8 cellular contexts compared by ENCODE assay signal in the genomic region with DNA sequence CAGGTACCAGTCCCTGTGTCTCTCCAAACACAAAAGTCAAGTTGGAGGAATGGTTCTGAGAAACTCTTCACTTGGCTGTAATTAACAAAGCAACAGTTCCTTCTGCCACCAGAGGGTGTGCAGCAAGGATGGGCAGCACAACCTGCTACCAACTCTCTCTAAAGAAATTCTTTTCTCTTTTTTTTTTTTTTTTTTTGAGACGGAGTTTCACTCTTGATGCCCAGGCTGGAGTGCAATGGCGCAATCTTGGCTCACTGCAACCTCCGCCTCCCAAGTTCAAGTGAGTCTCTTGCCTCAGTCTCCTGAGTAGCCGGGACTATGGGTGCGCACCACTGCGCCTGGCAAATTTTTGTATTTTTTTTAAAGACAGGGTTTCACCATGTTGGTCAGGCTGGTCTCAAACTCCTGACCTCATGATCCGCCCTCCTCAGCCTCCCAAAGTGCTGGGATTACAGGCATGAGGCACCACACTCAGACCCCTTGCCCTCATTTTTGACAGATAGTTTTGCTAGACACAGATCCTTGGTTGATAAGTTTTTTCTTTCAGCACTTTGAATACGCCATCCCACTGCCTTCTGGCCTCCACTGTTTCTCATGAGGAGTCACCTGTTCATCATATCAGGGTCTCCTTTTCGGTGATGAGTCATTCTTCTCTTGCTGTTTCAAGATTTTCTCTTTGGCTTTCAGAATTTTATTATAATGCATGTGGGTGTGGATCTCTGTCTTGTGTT. TPM values are rescaled to one million over a fixed set of nuclear protein-coding genes. Genes with fewer than 3 reads are reported as not detected.
DNase-seq lines count a peak whose midpoint lies in the region; ATAC-seq and TF ChIP-seq lines count a peak whose summit lies in the region.

No MANE protein-coding gene starts in this region.

- peak; percentile 22 to 34 for TF ChIP-seq CTCF in suprapubic skin (IDR thresholded peaks at IDR 0.05)

- DNase-seq in AG08396 (ENCODE audit: low spot score) (peak; percentile 25), H4 (ENCODE audit: low spot score) (peak; percentile 26), T-helper 2 cell (peak in 3 of 5 experiments; percentile 24 to 77 (median 28)), fibroblast of peridontal ligament (ENCODE audit: extremely low read depth) (peak; percentile 24), suprapubic skin (ENCODE audit: low spot score in 2 of 2) (no peak), sciatic nerve (ENCODE audit: low spot score) (no peak)

- no peaks in the 10 kb centered on the region for H3K27me3 ChIP-seq in suprapubic skin

- TF ChIP-seq POLR2A in suprapubic skin (IDR thresholded peaks at IDR 0.05) = no peak

- no peak overlapping the region for H3K4me3 ChIP-seq in suprapubic skin

- no peak for TF ChIP-seq EP300 in suprapubic skin (IDR thresholded peaks at IDR 0.05)

- peak overlapping the region; percentile 15 for H3K27ac ChIP-seq in suprapubic skin

- 68% methylated on average over 9 of the region's 9 CpGs for WGBS in suprapubic skin

- peaks cover 45% of the 10 kb centered on the region for H3K4me1 ChIP-seq in suprapubic skin

- intact Hi-C loops in sciatic nerve (cut with DNase I) = no loop called here

- no peaks in the 10 kb centered on the region for H3K36me3 ChIP-seq in suprapubic skin

- no peaks in the 10 kb centered on the region for H3K9me3 ChIP-seq in suprapubic skin

- ATAC-seq in HG03159 (IDR thresholded peaks at IDR 0.05; ENCODE audit: unreplicated experiment) (no peak), GM18498 (IDR thresholded peaks at IDR 0.05; ENCODE audit: unreplicated experiment) (no peak), sciatic nerve (no peak)

RNA-seq across cellular contexts. Expression of gene DEGS1, which starts 12.1 kb away (rescaled TPM):
- 91.8 and 107 TPM in 2 replicates for total RNA-seq in H4 (2014; rRNA removed; shearing (Covaris generic))
- 100 to 1,000 TPM; 363 to 847 (median 705) TPM for total RNA-seq in suprapubic skin
- 46.0 TPM for total RNA-seq in sciatic nerve

RNA-seq across cellular contexts. Expression of gene FBXO28, which starts 57.0 kb away (rescaled TPM):
- total RNA-seq in H4 (2014; rRNA removed; shearing (Covaris generic)) = 19.1 and 24.9 TPM in 2 replicates
- total RNA-seq in suprapubic skin (10 to 100 TPM; 40.2 to 65.7 (median 45.7) TPM), sciatic nerve (29.7 TPM)

Comparison
In these comparisons a context has a peak if more than half of its experiments do, and no peak if none do; other contexts are left out.
1. DNase-seq: peak in AG08396 (single experiment), H4 (single experiment), T-helper 2 cell (3 of 5) and fibroblast of peridontal ligament (single experiment); none in suprapubic skin (0 of 2) and sciatic nerve (single experiment).